1 cellular context compared by ENCODE assay signal in genomic region chr7:78194609-78195008, GRCh38.
TF ChIP-seq lines count a peak whose summit lies in the region.

No MANE protein-coding gene starts in this region.

TF ChIP-seq in K562, 482 proteins besides CTCF, POLR2A, EP300 and RAD21 (continued from another document):
- TF ChIP-seq ZNF740 (CRISPR knock-in tag; IDR thresholded peaks at IDR 0.05), result no peak
- TF ChIP-seq ZNF740 (tag; IDR thresholded peaks at IDR 0.05), result no peak
- no peak for TF ChIP-seq ZNF584 (CRISPR knock-in tag; IDR thresholded peaks at IDR 0.05; ENCODE audit: low read depth)
- TF ChIP-seq STAT5B (CRISPR knock-in tag; IDR thresholded peaks at IDR 0.05), result no peak
- TF ChIP-seq RBM34 (IDR thresholded peaks at IDR 0.05; ENCODE audit: borderline replicate concordance, insufficient read depth, low read length), result no peak
- TF ChIP-seq SREBF1 (IDR thresholded peaks at IDR 0.05; ENCODE audit: borderline replicate concordance, low read depth, low read length), result no peak
- TF ChIP-seq SP2 (IDR thresholded peaks at IDR 0.05; ENCODE audit: extremely low read depth, low read depth, low read length, poor library complexity, severe bottlenecking), result no peak
